ENCODE assay signal across 23 cellular contexts in the genomic region with DNA sequence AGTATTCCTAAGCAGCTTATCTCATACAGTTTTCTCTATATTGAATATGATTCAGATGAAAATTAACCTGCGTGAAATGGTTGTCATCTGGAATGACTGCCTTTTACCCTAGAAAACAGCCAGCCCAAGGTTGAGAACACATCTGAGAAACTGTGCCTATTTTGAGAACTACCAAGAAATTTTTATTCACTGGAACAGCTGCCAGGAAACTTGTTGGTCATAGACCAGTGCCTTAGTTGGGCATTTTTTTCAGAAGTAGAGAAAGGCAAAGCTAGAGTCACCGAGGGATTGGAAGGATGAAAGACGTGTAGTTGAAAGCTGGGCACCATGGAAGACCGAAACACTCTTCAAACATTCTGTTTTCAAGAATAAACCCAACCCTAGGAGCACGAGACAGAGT.
DNase-seq lines count a peak whose midpoint lies in the region; ATAC-seq, FAIRE-seq and TF ChIP-seq lines count a peak whose summit lies in the region.
"Had no signal": no experiment of that assay in that cellular context is flagged by ENCODE, and none has a peak within 500 bp of the region (broad histone marks: within the 10 kb centered on the region; RNA-seq: fewer than 3 reads in every experiment).

No MANE protein-coding gene starts in this region.

- TF ChIP-seq POLR2A in endothelial cell of umbilical vein (IDR thresholded peaks at IDR 0.05; ENCODE audit: low read depth, low read length): no peak

- CTCF ChIA-PET in endothelial cell of umbilical vein (lab: Charles Lee): interaction anchor here (1.2 to 1.4 kb wide), 2 partner anchors 10 to 62 kb away, joined by 3 read pairs; no protein-coding TSS in a partner anchor

- no peaks in the 10 kb centered on the region for H3K9me2 ChIP-seq in Karpas-422 (replicated peaks; ENCODE audit: insufficient read depth, low read length)

- H3K27me3 ChIP-seq in endothelial cell of umbilical vein (ENCODE audit: control insufficient read depth in 2 of 2, insufficient read depth in 2 of 2, low read length in 2 of 2): no peaks in the 10 kb centered on the region
- no peaks in the 10 kb centered on the region for H3K27me3 ChIP-seq in Karpas-422 (ENCODE audit: low read length)
- H3K27me3 ChIP-seq: tibial nerve had no signal

- POLR2A ChIA-PET in endothelial cell of umbilical vein (lab: Charles Lee): no interaction called here

- peaks cover 38 to 52% of the 10 kb centered on the region in 2 donors for H3K4me1 Mint-ChIP-seq in natural killer cell treated with Interleukin-12 subunit alpha and Interleukin-12 subunit beta and Interleukin-15 and Interleukin-18, amount 100 ng/mL, for 72 hours (ENCODE audit: low read depth in 2 of 2)
- H3K4me1 Mint-ChIP-seq in natural killer cell: peaks cover 23 to 32% of the 10 kb centered on the region in 2 donors
- H3K4me1 Mint-ChIP-seq in naive B cell: peaks cover 57 to 91% (median 75%) of the 10 kb centered on the region in 3 donors

- H3K36me3 ChIP-seq in endothelial cell of umbilical vein (ENCODE audit: control insufficient read depth in 2 of 2, extremely low read depth in 1 of 2, insufficient read depth in 2 of 2, low read length in 2 of 2) (no peaks in the 10 kb centered on the region), Karpas-422 (ENCODE audit: insufficient read depth, low read length) (no peaks in the 10 kb centered on the region)
- H3K36me3 ChIP-seq: tibial nerve had no signal

- peaks cover 10% of the 10 kb centered on the region for H3K9me3 Mint-ChIP-seq in natural killer cell treated with Interleukin-12 subunit alpha and Interleukin-12 subunit beta and Interleukin-15 and Interleukin-18, amount 100 ng/mL, for 72 hours
- H3K9me3 Mint-ChIP-seq in natural killer cell (no peaks in the 10 kb centered on the region), naive B cell (peaks cover 6 to 19% (median 13%) of the 10 kb centered on the region in 7 donors)
- H3K9me3 Mint-ChIP-seq: activated naive CD4-positive, alpha-beta T cell treated with anti-CD3 and anti-CD28 coated beads for 36 hours had no signal

- H3K27me3 Mint-ChIP-seq in natural killer cell treated with Interleukin-12 subunit alpha and Interleukin-12 subunit beta and Interleukin-15 and Interleukin-18, amount 100 ng/mL, for 72 hours: no peaks in the 10 kb centered on the region
- H3K27me3 Mint-ChIP-seq in natural killer cell (ENCODE audit: low read depth in 2 of 2) (no peaks in the 10 kb centered on the region), naive B cell (no peaks in the 10 kb centered on the region)
- H3K27me3 Mint-ChIP-seq: brain; CD4-positive, alpha-beta T cell had no signal

- H3K27ac ChIP-seq in endothelial cell of umbilical vein (ENCODE audit: insufficient read depth, low read depth, low read length): peak overlapping the region; percentile 1
- no peak overlapping the region for H3K27ac ChIP-seq in Karpas-422 (ENCODE audit: low read length)
- H3K27ac ChIP-seq: KMS-11, tibial nerve had no signal

- dilution Hi-C loops in endothelial cell of umbilical vein (cut with MboI; ENCODE audit: extremely low pct_ligation_motif_present, low sequenced_read_pairs): no loop called here

- no TSS peak for BruUV-seq in endothelial cell of umbilical vein (replicated peaks; lab: Mats Ljungman, UMichigan)

- peaks cover 4% of the 10 kb centered on the region for H3K79me2 ChIP-seq in endothelial cell of umbilical vein (ENCODE audit: control insufficient read depth, insufficient read depth, low read length)
- H3K79me2 ChIP-seq in Karpas-422 (ENCODE audit: low read length): no peaks in the 10 kb centered on the region

- no peak overlapping the region for H2AFZ ChIP-seq in endothelial cell of umbilical vein (ENCODE audit: low read depth, low read length)
- H2AFZ ChIP-seq in Karpas-422 (ENCODE audit: low read length): no peak overlapping the region

- ATAC-seq in natural killer cell treated with Interleukin-12 subunit alpha and Interleukin-12 subunit beta and Interleukin-15 and Interleukin-18, amount 100 ng/mL, for 72 hours: no peak
- ATAC-seq in natural killer cell: no peak
- ATAC-seq in naive B cell (ENCODE audit: low read depth in 2 of 2): peak in 1 of 2 donors; percentile 23
- ATAC-seq in HG03432 (IDR thresholded peaks at IDR 0.05; ENCODE audit: unreplicated experiment): no peak

- H4K20me1 ChIP-seq in endothelial cell of umbilical vein (replicated peaks; ENCODE audit: control insufficient read depth, extremely low read depth, insufficient read depth, low read length) (no peaks in the 10 kb centered on the region), Karpas-422 (ENCODE audit: insufficient read depth, low read depth, low read length) (no peaks in the 10 kb centered on the region)

- TF ChIP-seq CTCF in natural killer cell (IDR thresholded peaks at IDR 0.05) (no peak), endothelial cell of umbilical vein (IDR thresholded peaks at IDR 0.05; ENCODE audit: extremely low read depth in 1 of 2, insufficient read depth in 1 of 2, low read depth in 1 of 2, low read length in 2 of 2) (no peak)

- H3K9me3 ChIP-seq in endothelial cell of umbilical vein (replicated peaks; ENCODE audit: control insufficient read depth, insufficient read depth, low read length) (no peaks in the 10 kb centered on the region), Karpas-422 (ENCODE audit: low read length) (no peaks in the 10 kb centered on the region)
- H3K9me3 ChIP-seq: tibial nerve had no signal

- FAIRE-seq in endothelial cell of umbilical vein (lab: Jason Lieb, UNC): no peak
- FAIRE-seq: A204.1, GM18507, TTC549 had no signal

- peak overlapping the region; percentile 87 for H3K4me3 Mint-ChIP-seq in natural killer cell treated with Interleukin-12 subunit alpha and Interleukin-12 subunit beta and Interleukin-15 and Interleukin-18, amount 100 ng/mL, for 72 hours
- H3K4me3 Mint-ChIP-seq in natural killer cell (no peak overlapping the region), naive B cell (peak overlapping the region in 7 of 8 donors; percentile 15 to 87 (median 67))
- H3K4me3 Mint-ChIP-seq: activated naive CD4-positive, alpha-beta T cell treated with anti-CD3 and anti-CD28 coated beads for 36 hours; brain; CD4-positive, alpha-beta T cell had no signal

- H3K4me3 ChIP-seq in endothelial cell of umbilical vein (replicated peaks in 1 of 3; ENCODE audit: insufficient read depth in 1 of 3, low read depth in 1 of 3, low read length in 3 of 3) (no peak overlapping the region), Karpas-422 (ENCODE audit: low read length) (no peak overlapping the region)
- H3K4me3 ChIP-seq: tibial nerve had no signal

- intact Hi-C loops in natural killer cell (cut with micrococcal nuclease) (no loop called here), endothelial cell of umbilical vein (cut with micrococcal nuclease) (no loop called here)

- no peak overlapping the region for H3K4me2 ChIP-seq in endothelial cell of umbilical vein (ENCODE audit: insufficient read depth, low read length)
- H3K4me2 ChIP-seq in Karpas-422 (ENCODE audit: low read depth, low read length, poor library complexity, severe bottlenecking): no peak overlapping the region
- H3K4me2 ChIP-seq: KMS-11 had no signal

- H3K9me1 ChIP-seq in endothelial cell of umbilical vein (replicated peaks; ENCODE audit: control insufficient read depth, extremely low read depth, insufficient read depth, low read length): no peaks in the 10 kb centered on the region

- H3K9ac ChIP-seq in endothelial cell of umbilical vein (replicated peaks; ENCODE audit: extremely low read depth, insufficient read depth, low read length): no peak overlapping the region
- H3K9ac ChIP-seq in Karpas-422 (ENCODE audit: low read length): no peak overlapping the region
- H3K9ac ChIP-seq: KMS-11 had no signal

- H3K27ac Mint-ChIP-seq in natural killer cell treated with Interleukin-12 subunit alpha and Interleukin-12 subunit beta and Interleukin-15 and Interleukin-18, amount 100 ng/mL, for 72 hours: peak overlapping the region; percentile 89 to 98
- H3K27ac Mint-ChIP-seq in natural killer cell (no peak overlapping the region), naive B cell (peak overlapping the region; percentile 98 to 100 (median 100))
- H3K27ac Mint-ChIP-seq: activated naive CD4-positive, alpha-beta T cell treated with anti-CD3 and anti-CD28 coated beads for 36 hours; brain; CD4-positive, alpha-beta T cell had no signal

- peaks cover 34% of the 10 kb centered on the region for H3K36me3 Mint-ChIP-seq in natural killer cell treated with Interleukin-12 subunit alpha and Interleukin-12 subunit beta and Interleukin-15 and Interleukin-18, amount 100 ng/mL, for 72 hours
- H3K36me3 Mint-ChIP-seq in natural killer cell: peaks cover 5% of the 10 kb centered on the region
- H3K36me3 Mint-ChIP-seq in naive B cell: peaks cover 19 to 30% of the 10 kb centered on the region in 2 donors

- H3K4me1 ChIP-seq in endothelial cell of umbilical vein (ENCODE audit: control insufficient read depth, extremely low read depth, insufficient read depth, low read length) (peaks cover 39% of the 10 kb centered on the region), Karpas-422 (ENCODE audit: low read length) (peaks cover 5% of the 10 kb centered on the region; the same call in 1 of the 2 replicates)

- no peak for DNase-seq in natural killer cell treated with Interleukin-12 subunit alpha and Interleukin-12 subunit beta and Interleukin-15 and Interleukin-18, amount 100 ng/mL, for 72 hours (ENCODE audit: low spot score)
- DNase-seq in natural killer cell (no peak), endothelial cell of umbilical vein (ENCODE audit: low read depth, low spot score) (no peak), naive B cell (no peak), NCI-H446 treated with DMSO at 0.1 percent for 48 hours (lab: John Stamatoyannopoulos, UW) (no peak), NCI-H526 treated with DMSO at 0.1 percent for 48 hours (lab: John Stamatoyannopoulos, UW) (no peak), Karpas-422 (no peak)
- DNase-seq: activated CD4-positive, alpha-beta T cell treated with anti-CD3 and anti-CD28 coated beads, Interleukin-2, amount 50 U/mL, for 1 hour; activated naive CD4-positive, alpha-beta T cell treated with anti-CD3 and anti-CD28 coated beads for 36 hours; CD4-positive, alpha-beta T cell; erythroblast; glutamatergic neuron; mesendoderm; NCI-H1436; NCI-H2171; occipital lobe had no signal

TF ChIP-seq in endothelial cell of umbilical vein, 7 proteins besides CTCF, POLR2A, EP300 and RAD21 (continues in another document):
- TF ChIP-seq POLR2AphosphoS5 (IDR thresholded peaks at IDR 0.05; ENCODE audit: insufficient read depth, low read depth, low read length): no peak
- TF ChIP-seq JUN (IDR thresholded peaks at IDR 0.05; ENCODE audit: borderline replicate concordance, insufficient read depth, insufficient read length, low read depth): no peak
- TF ChIP-seq GATA2 (IDR thresholded peaks at IDR 0.05; ENCODE audit: insufficient read depth, insufficient read length, low read depth, low read length): no peak
- TF ChIP-seq FOS (IDR thresholded peaks at IDR 0.05; ENCODE audit: borderline replicate concordance, insufficient read depth, low read length): no peak
- TF ChIP-seq, protein P1, sequence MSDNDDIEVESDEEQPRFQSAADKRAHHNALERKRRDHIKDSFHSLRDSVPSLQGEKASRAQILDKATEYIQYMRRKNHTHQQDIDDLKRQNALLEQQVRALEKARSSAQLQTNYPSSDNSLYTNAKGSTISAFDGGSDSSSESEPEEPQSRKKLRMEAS (IDR thresholded peaks at IDR 0.05; ENCODE audit: insufficient read depth, insufficient read length): no peak
- TF ChIP-seq MYC (IDR thresholded peaks at IDR 0.05; ENCODE audit: low read depth, low read length): no peak

Comparison
In these comparisons a context has a peak if more than half of its experiments do, and no peak if none do; other contexts are left out.
1. H3K27ac Mint-ChIP-seq: peak in natural killer cell treated with Interleukin-12 subunit alpha and Interleukin-12 subunit beta and Interleukin-15 and Interleukin-18, amount 100 ng/mL, for 72 hours (2 of 2) and naive B cell (6 of 6); none in natural killer cell (0 of 2).